ENCODE assay signal across 8 cellular contexts in genomic region chr9:128456613-128457061, GRCh38. TPM values are rescaled to one million over a fixed set of nuclear protein-coding genes. Genes with fewer than 3 reads are reported as not detected.
DNase-seq lines count a peak whose midpoint lies in the region; ATAC-seq and TF ChIP-seq lines count a peak whose summit lies in the region.

No MANE protein-coding gene starts in this region.

- no peaks in the 10 kb centered on the region for H3F3A ChIP-seq in SU-DHL-6 (ENCODE audit: insufficient read depth)

- intact Hi-C loops in heart left ventricle (cut with DNase I) (loop anchor here in 5 of 10 donors (1.0 to 5.0 kb wide), 6 partner anchors 36 to 176 kb away; partner anchors contain the start of genes SPTAN1 (in 3 of the 5), CERCAM (in 1 of the 5) and GLE1 (in 1 of the 5)), posterior vena cava (cut with DNase I) (no loop called here), upper lobe of right lung (cut with DNase I) (no loop called here)

- CTCF ChIA-PET in HEK293T (lab: Yijun Ruan, JAX) = interaction anchor here (0.7 kb wide), 1 partner anchor 171 kb away, joined by 5 read pairs; no protein-coding TSS in a partner anchor

- H3K9ac ChIP-seq in SU-DHL-6 (ENCODE audit: low read length) = peak overlapping the region; percentile 93

- WGBS in heart left ventricle, 4 donors = 1% methylated on average over 26 to 48 of the region's 48 CpGs

- POLR2A ChIA-PET in HEK293T (lab: Yijun Ruan, JAX) = no interaction called here
- POLR2A ChIA-PET in activated naive CD8-positive, alpha-beta T cell treated with anti-CD3 and anti-CD28 coated beads, Interleukin-2, amount 10 ng/mL, durations not matched to agents 7 days and 5 days (lab: Charles Lee) = interaction anchor here (1.0 kb wide), 1 partner anchor 10 kb away, joined by 3 read pairs; no protein-coding TSS in a partner anchor

- TF ChIP-seq POLR2A in heart left ventricle (IDR thresholded peaks at IDR 0.05) = no peak

- peak; percentile 63 for ATAC-seq in activated naive CD8-positive, alpha-beta T cell treated with anti-CD3 and anti-CD28 coated beads, Interleukin-2, amount 10 ng/mL, durations not matched to agents 7 days and 5 days (ENCODE audit: low read depth)
- peak; percentile 23 to 78 (median 71) for ATAC-seq in heart left ventricle
- ATAC-seq in upper lobe of right lung = peak; percentile 83

- TF ChIP-seq CTCF in SU-DHL-6 (IDR thresholded peaks at IDR 0.05; ENCODE audit: insufficient read depth, low read length, poor library complexity, severe bottlenecking) = no peak
- TF ChIP-seq CTCF in heart left ventricle (IDR thresholded peaks at IDR 0.05) = no peak
- no peak for TF ChIP-seq CTCF in upper lobe of right lung (IDR thresholded peaks at IDR 0.05)

- no peaks in the 10 kb centered on the region for H3K9me3 Mint-ChIP-seq in activated naive CD8-positive, alpha-beta T cell treated with anti-CD3 and anti-CD28 coated beads, Interleukin-2, amount 10 ng/mL, durations not matched to agents 7 days and 5 days

- H3K4me1 ChIP-seq in heart left ventricle (peaks cover 0 to 26% (median 11%) of the 10 kb centered on the region in 12 donors), upper lobe of right lung (peaks cover 7% of the 10 kb centered on the region)

- H3K36me3 ChIP-seq in SU-DHL-6 (ENCODE audit: low read length) (peaks cover 5% of the 10 kb centered on the region; the same call in 1 of the 2 replicates), heart left ventricle (peaks cover 0 to 29% (median 19%) of the 10 kb centered on the region in 9 donors), upper lobe of right lung (peaks cover 19% of the 10 kb centered on the region)

- H3K9me2 ChIP-seq in SU-DHL-6 (replicated peaks; ENCODE audit: insufficient read depth, low read length) = no peaks in the 10 kb centered on the region

- H3K27me3 Mint-ChIP-seq in activated naive CD8-positive, alpha-beta T cell treated with anti-CD3 and anti-CD28 coated beads, Interleukin-2, amount 10 ng/mL, durations not matched to agents 7 days and 5 days = no peaks in the 10 kb centered on the region

- peak overlapping the region; percentile 85 for H2AFZ ChIP-seq in SU-DHL-6 (ENCODE audit: low read depth, low read length, severe bottlenecking)

- peak overlapping the region; percentile 94 for H3K27ac Mint-ChIP-seq in activated naive CD8-positive, alpha-beta T cell treated with anti-CD3 and anti-CD28 coated beads, Interleukin-2, amount 10 ng/mL, durations not matched to agents 7 days and 5 days

- peaks cover 18% of the 10 kb centered on the region for H3K4me1 Mint-ChIP-seq in activated naive CD8-positive, alpha-beta T cell treated with anti-CD3 and anti-CD28 coated beads, Interleukin-2, amount 10 ng/mL, durations not matched to agents 7 days and 5 days

- DNase-seq in GM03348 (ENCODE audit: low spot score) = peak; percentile 97
- peak; percentile 82 for DNase-seq in HEK293T (ENCODE audit: extremely low spot score)
- peak; percentile 64 for DNase-seq in MV-4-11 (lab: John Stamatoyannopoulos, UW)
- DNase-seq in activated naive CD8-positive, alpha-beta T cell treated with anti-CD3 and anti-CD28 coated beads, Interleukin-2, amount 10 ng/mL, durations not matched to agents 7 days and 5 days = peak; percentile 77
- DNase-seq in heart left ventricle = peak; percentile 74 to 84 (median 78)
- DNase-seq in posterior vena cava (ENCODE audit: low spot score) = peak; percentile 90
- DNase-seq in upper lobe of right lung = peak; percentile 80

- peaks cover 22% of the 10 kb centered on the region for H3K79me2 ChIP-seq in SU-DHL-6 (ENCODE audit: insufficient read depth, low read length)

- peak overlapping the region; percentile 81 for H3K27ac ChIP-seq in SU-DHL-6 (ENCODE audit: low read depth, low read length)
- peak overlapping the region in 11 of 12 donors; percentile 77 to 92 (median 88) for H3K27ac ChIP-seq in heart left ventricle
- peak overlapping the region; percentile 73 for H3K27ac ChIP-seq in upper lobe of right lung

- H3K9me3 ChIP-seq in SU-DHL-6 (ENCODE audit: insufficient read depth, low read length) = no peaks in the 10 kb centered on the region
- H3K9me3 ChIP-seq in heart left ventricle = no peaks in the 10 kb centered on the region
- H3K9me3 ChIP-seq in upper lobe of right lung = no peaks in the 10 kb centered on the region

- no peaks in the 10 kb centered on the region for H3K27me3 ChIP-seq in SU-DHL-6 (ENCODE audit: low read length)
- no peaks in the 10 kb centered on the region for H3K27me3 ChIP-seq in heart left ventricle
- H3K27me3 ChIP-seq in upper lobe of right lung = no peaks in the 10 kb centered on the region

- no peaks in the 10 kb centered on the region for H4K20me1 ChIP-seq in SU-DHL-6 (ENCODE audit: low read depth, low read length)

- H3K4me3 Mint-ChIP-seq in activated naive CD8-positive, alpha-beta T cell treated with anti-CD3 and anti-CD28 coated beads, Interleukin-2, amount 10 ng/mL, durations not matched to agents 7 days and 5 days = peak overlapping the region; percentile 96

- H3K4me3 ChIP-seq in SU-DHL-6 (ENCODE audit: insufficient read depth, low read length, poor library complexity, severe bottlenecking) = peak overlapping the region; percentile 74
- peak overlapping the region; percentile 61 to 96 (median 86) for H3K4me3 ChIP-seq in heart left ventricle
- peak overlapping the region; percentile 87 for H3K4me3 ChIP-seq in upper lobe of right lung

- H3K4me2 ChIP-seq in SU-DHL-6 (ENCODE audit: low read depth, low read length, poor library complexity, severe bottlenecking) = peak overlapping the region; percentile 72

- peaks cover 20% of the 10 kb centered on the region for H3K36me3 Mint-ChIP-seq in activated naive CD8-positive, alpha-beta T cell treated with anti-CD3 and anti-CD28 coated beads, Interleukin-2, amount 10 ng/mL, durations not matched to agents 7 days and 5 days

TF ChIP-seq in HEK293T, 16 proteins besides CTCF, POLR2A, EP300 and RAD21:
- no peak for TF ChIP-seq ARNT (IDR thresholded peaks at IDR 0.05)
- peak; percentile 86 for TF ChIP-seq L3MBTL2 (conservative IDR thresholded peaks at IDR 0.05)
- TF ChIP-seq FOXM1 (IDR thresholded peaks at IDR 0.05; ENCODE audit: borderline replicate concordance) = no peak
- peak; percentile 85 for TF ChIP-seq PKNOX1 (IDR thresholded peaks at IDR 0.05)
- TF ChIP-seq FOXK2 (IDR thresholded peaks at IDR 0.05) = no peak
- no peak for TF ChIP-seq ZNF384 (IDR thresholded peaks at IDR 0.05)
- TF ChIP-seq SUZ12 (IDR thresholded peaks at IDR 0.05) = no peak
- no peak for TF ChIP-seq HDGF (IDR thresholded peaks at IDR 0.05; ENCODE audit: borderline replicate concordance)
- TF ChIP-seq BHLHE40 (IDR thresholded peaks at IDR 0.05; ENCODE audit: borderline replicate concordance) = no peak

RNA-seq across cellular contexts. Expression of gene ODF2, which starts 0.8 kb away (rescaled TPM):
- total RNA-seq in activated naive CD8-positive, alpha-beta T cell treated with anti-CD3 and anti-CD28 coated beads, Interleukin-2, amount 10 ng/mL, durations not matched to agents 7 days and 5 days = 10 to 100 TPM; 64.9 to 65.0 TPM
- total RNA-seq in heart left ventricle (10 to 100 TPM; 10.9 to 20.9 (median 13.7) TPM), posterior vena cava (10 to 100 TPM; 17.5 to 19.8 TPM), upper lobe of right lung (17.3 TPM)
- 10 to 100 TPM in 1 of 2 donors, 1 to 10 TPM in 1; 8.0 to 25.5 TPM for polyA plus RNA-seq in heart left ventricle

RNA-seq across cellular contexts. Expression of gene CERCAM, which starts 36.0 kb away (rescaled TPM):
- 1 to 10 TPM; 3.5 to 3.7 TPM for total RNA-seq in activated naive CD8-positive, alpha-beta T cell treated with anti-CD3 and anti-CD28 coated beads, Interleukin-2, amount 10 ng/mL, durations not matched to agents 7 days and 5 days
- 10 to 100 TPM in 7 of 9 donors, 1 to 10 TPM in 2; 5.9 to 30.0 (median 11.8) TPM for total RNA-seq in heart left ventricle
- polyA plus RNA-seq in heart left ventricle = 10 to 100 TPM in 1 of 2 donors, 1 to 10 TPM in 1; 5.3 to 10.7 TPM
- 10 to 100 TPM; 64.1 to 97.6 TPM for total RNA-seq in posterior vena cava
- total RNA-seq in upper lobe of right lung = 14.0 TPM

RNA-seq across cellular contexts. Expression of gene GLE1, which starts 47.9 kb away (rescaled TPM):
- total RNA-seq in activated naive CD8-positive, alpha-beta T cell treated with anti-CD3 and anti-CD28 coated beads, Interleukin-2, amount 10 ng/mL, durations not matched to agents 7 days and 5 days = 10 to 100 TPM; 39.3 to 41.6 TPM
- total RNA-seq in heart left ventricle = 10 to 100 TPM; 17.2 to 23.5 (median 19.9) TPM
- 10 to 100 TPM in 1 of 2 donors, 1 to 10 TPM in 1; 7.5 to 20.3 TPM for polyA plus RNA-seq in heart left ventricle
- total RNA-seq in posterior vena cava = 10 to 100 TPM; 14.6 to 15.5 TPM
- 21.8 TPM for total RNA-seq in upper lobe of right lung

Comparison
In these comparisons a context has a peak if more than half of its experiments do, and no peak if none do; other contexts are left out.
1. Peak in every context shown above with its lines: DNase-seq, ATAC-seq, H3K4me3 ChIP-seq and H3K27ac ChIP-seq.